ENCODE assay signal across 15 cellular contexts in genomic region chr2:233451950-233452349, GRCh38.
DNase-seq lines count a peak whose midpoint lies in the region; ATAC-seq and TF ChIP-seq lines count a peak whose summit lies in the region.
"Had no signal": no experiment of that assay in that cellular context is flagged by ENCODE, and none has a peak within 500 bp of the region (broad histone marks: within the 10 kb centered on the region; RNA-seq: fewer than 3 reads in every experiment).

No MANE protein-coding gene starts in this region.

- H3K27ac ChIP-seq in WERI-Rb-1 = no peak overlapping the region
- H3K27ac ChIP-seq: PC-9 had no signal

- H3K36me3 Mint-ChIP-seq in CD14-positive monocyte = peaks cover 95 to 100% of the 10 kb centered on the region in 2 donors

- intact Hi-C loops in CD14-positive monocyte (cut with micrococcal nuclease) (no loop called here), posterior vena cava (cut with DNase I) (no loop called here)

- TF ChIP-seq CTCF in CD14-positive monocyte (IDR thresholded peaks at IDR 0.05) (no peak), WERI-Rb-1 (IDR thresholded peaks at IDR 0.05; ENCODE audit: low read depth, low read length) (no peak)

- no peak overlapping the region for H3K4me3 Mint-ChIP-seq in CD14-positive monocyte

- H3K27me3 ChIP-seq in WERI-Rb-1 (ENCODE audit: insufficient read depth, low read depth, severe bottlenecking) = no peaks in the 10 kb centered on the region

- no peaks in the 10 kb centered on the region for H3K4me1 Mint-ChIP-seq in CD14-positive monocyte

- H3K27ac Mint-ChIP-seq in CD14-positive monocyte = peak overlapping the region in 2 of 7 donors; percentile 51

- peaks cover 0 to 1% (median 0%) of the 10 kb centered on the region in 7 donors for H3K9me3 Mint-ChIP-seq in CD14-positive monocyte

- H3K4me3 ChIP-seq in WERI-Rb-1 (ENCODE audit: low read depth, low read length) = no peak overlapping the region
- H3K4me3 ChIP-seq: PC-9 had no signal

- no peaks in the 10 kb centered on the region for H3K9me3 ChIP-seq in WERI-Rb-1 (ENCODE audit: severe bottlenecking)

- H3K36me3 ChIP-seq in WERI-Rb-1 = peaks cover 24% of the 10 kb centered on the region

- ATAC-seq in GM19328 (IDR thresholded peaks at IDR 0.05; ENCODE audit: unreplicated experiment) = no peak
- ATAC-seq in GM21576 (IDR thresholded peaks at IDR 0.05; ENCODE audit: unreplicated experiment) = no peak

- DNase-seq in CD14-positive monocyte (ENCODE audit: low spot score) (peak; percentile 40), HUDEP-2 (lab: John Stamatoyannopoulos, UW; ENCODE audit: unreplicated experiment in 76 of 76) (peak in 46 of 76 experiments; percentile 7 to 60 (median 34)), WERI-Rb-1 (peak; percentile 35), posterior vena cava (ENCODE audit: low spot score) (peak; percentile 12), superior temporal gyrus (ENCODE audit: extremely low spot score) (no peak), KG1 (lab: John Stamatoyannopoulos, UW) (no peak)
- DNase-seq: DMS153, H7, Kasumi-1, NCI-H1417 treated with DMSO at 0.1 percent for 48 hours, NCI-H2029, NCI-H526 treated with DMSO at 0.1 percent for 48 hours, PC-9 had no signal

- H3K27me3 Mint-ChIP-seq in CD14-positive monocyte (ENCODE audit: low read depth in 3 of 3) = no peaks in the 10 kb centered on the region

Comparison
In these comparisons a context has a peak if more than half of its experiments do, and no peak if none do; other contexts are left out.
1. DNase-seq: peak in CD14-positive monocyte (single experiment), HUDEP-2 (46 of 76), WERI-Rb-1 (single experiment) and posterior vena cava (single experiment); none in superior temporal gyrus (single experiment) and KG1 (single experiment).